ENCODE assay signal across 22 cellular contexts in genomic region chr10:46531737-46532136, GRCh38. TPM values are rescaled to one million over a fixed set of nuclear protein-coding genes. Genes with fewer than 3 reads are reported as not detected.
"Had no signal": no experiment of that assay in that cellular context is flagged by ENCODE, and none has a peak within 500 bp of the region (broad histone marks: within the 10 kb centered on the region; RNA-seq: fewer than 3 reads in every experiment).

No MANE protein-coding gene starts in this region.

- DNase-seq: KBM-7, MM.1S, NCI-H1092 treated with DMSO at 0.1 percent for 48 hours, NCI-H1436, NCI-H187, NCI-H2029, NCI-H2081 treated with DMSO at 0.1 percent for 48 hours, NCI-H2171, NCI-H226, NCI-H446, NCI-H510A, NCI-H524 treated with DMSO at 0.1 percent for 48 hours, NCI-H69, NCI-H774, SHP77, SK-N-SH, SW 1271 had no signal

- H3K27ac Mint-ChIP-seq: IgD-negative memory B cell had no signal

- H3K27me3 Mint-ChIP-seq: IgD-negative memory B cell had no signal

- H3K4me1 Mint-ChIP-seq: IgD-negative memory B cell had no signal

- H3K27ac ChIP-seq: HL-60, RWPE1 had no signal

- H3K9me3 ChIP-seq: SK-N-SH had no signal

- H3K4me3 Mint-ChIP-seq: IgD-negative memory B cell had no signal

- H3K36me3 Mint-ChIP-seq: IgD-negative memory B cell had no signal

RNA-seq across cellular contexts. Expression of gene GPRIN2, which starts 24.7 kb away (rescaled TPM):
- total RNA-seq: LHCN-M2, SK-MEL-5 had no signal
- polyA plus RNA-seq: IgD-negative memory B cell had no signal

RNA-seq across cellular contexts. Expression of gene SYT15, which starts 47.2 kb away (rescaled TPM):
- total RNA-seq: SK-MEL-5 had no signal
